In the genomic region with DNA sequence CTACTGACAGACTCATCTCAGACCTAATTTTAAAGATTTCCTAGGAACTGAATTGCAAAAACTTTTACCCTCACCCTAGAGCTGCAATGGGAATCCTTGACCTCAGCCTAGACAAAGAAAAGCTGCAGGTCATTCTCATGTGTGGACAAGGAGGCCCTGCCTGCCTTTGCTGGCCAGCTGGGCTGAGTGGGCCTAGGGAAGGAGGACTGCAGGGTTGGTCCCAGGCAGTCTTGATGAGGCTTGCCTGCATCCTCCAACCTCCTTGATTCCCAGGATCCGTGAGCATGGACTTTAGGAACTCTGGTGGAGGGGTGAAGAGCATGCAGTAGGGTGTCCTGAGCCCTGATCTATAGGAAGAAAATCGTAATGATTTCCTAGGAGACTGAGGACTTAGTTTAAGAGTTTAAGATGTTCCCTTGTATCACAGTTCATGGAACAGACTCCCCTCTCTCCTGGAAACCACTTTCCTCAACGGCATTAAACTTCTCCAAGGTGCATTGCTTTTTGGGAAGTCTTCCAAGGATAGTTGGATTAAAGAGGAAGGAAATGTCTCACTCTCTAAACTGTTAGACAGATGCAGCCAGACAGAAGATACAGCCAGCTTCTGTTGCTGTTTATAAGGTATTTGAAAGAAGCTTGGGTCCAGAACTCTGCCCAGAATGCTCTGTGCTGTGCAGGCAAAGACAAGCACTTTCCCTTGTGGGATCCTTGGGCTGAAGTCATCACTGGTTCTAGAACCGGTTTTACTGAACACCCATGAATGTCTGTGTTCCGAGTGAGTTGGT, we compare ENCODE assay signal across 19 cellular contexts. TPM values are rescaled to one million over a fixed set of nuclear protein-coding genes. Genes with fewer than 3 reads are reported as not detected.
DNase-seq lines count a peak whose midpoint lies in the region; ATAC-seq and TF ChIP-seq lines count a peak whose summit lies in the region.
"Had no signal": no experiment of that assay in that cellular context is flagged by ENCODE, and none has a peak within 500 bp of the region (broad histone marks: within the 10 kb centered on the region; RNA-seq: fewer than 3 reads in every experiment).

No MANE protein-coding gene starts in this region.

- intact Hi-C loops in CD4-positive, alpha-beta T cell (cut with DNase I, micrococcal nuclease), result no loop called here

- H3K9ac ChIP-seq in H9 (ENCODE audit: extremely low read depth, insufficient read length, low read length) (no peak overlapping the region), OCI-LY1 (ENCODE audit: low read length) (peak overlapping the region; percentile 45; the same call in 1 of the 2 replicates)
- H3K9ac ChIP-seq: GM23248 had no signal

- H4K5ac ChIP-seq in H9 (ENCODE audit: insufficient read length, low read depth, low read length), result no peak overlapping the region

- no peak overlapping the region for H2BK120ac ChIP-seq in H9 (ENCODE audit: low read depth, low read length, poor library complexity, severe bottlenecking)

- no peak overlapping the region for H4K8ac ChIP-seq in H9 (replicated peaks; ENCODE audit: insufficient read length, low read depth, low read length)

- DNase-seq in H9 (peak; percentile 18), islet precursor cell (peak; percentile 45), type B pancreatic cell (ENCODE audit: extremely low spot score, unreplicated experiment) (peak; percentile 25), NCI-H1417 treated with DMSO at 0.1 percent for 48 hours (lab: John Stamatoyannopoulos, UW) (no peak)
- DNase-seq in CD4-positive, alpha-beta T cell, result no peak
- DNase-seq: GM23248, H7, MG63, NCI-H1694 treated with DMSO at 0.1 percent for 48 hours, NCI-H2081, NCI-H2227 treated with DMSO at 0.1 percent for 48 hours, NCI-H510A, NCI-H69, SJCRH30 had no signal

- H3K9me2 ChIP-seq in OCI-LY1 (ENCODE audit: low read depth, low read length), result no peaks in the 10 kb centered on the region

- no peak overlapping the region for H2BK12ac ChIP-seq in H9 (ENCODE audit: insufficient read length, low read depth, low read length)

- H3K9me3 Mint-ChIP-seq in H9 (peaks cover 4% of the 10 kb centered on the region in 2 experiments; a peak in 3 of 5 replicates), type B pancreatic cell (no peaks in the 10 kb centered on the region)
- no peaks in the 10 kb centered on the region for H3K9me3 Mint-ChIP-seq in CD4-positive, alpha-beta T cell

- H3K27me3 Mint-ChIP-seq in H9 (ENCODE audit: low read depth), result peaks cover 12% of the 10 kb centered on the region
- H3K27me3 Mint-ChIP-seq in type B pancreatic cell, result peaks cover 13% of the 10 kb centered on the region
- no peaks in the 10 kb centered on the region for H3K27me3 Mint-ChIP-seq in CD4-positive, alpha-beta T cell

- no peaks in the 10 kb centered on the region for H3K79me1 ChIP-seq in H9 (ENCODE audit: insufficient read depth, low read depth, low read length, poor library complexity, severe bottlenecking)

- no peak overlapping the region for H3K23ac ChIP-seq in H9 (ENCODE audit: insufficient read length, low read depth, low read length)

- H3K23me2 ChIP-seq in H9 (ENCODE audit: insufficient read length, low read depth, low read length, poor library complexity, severe bottlenecking), result no peaks in the 10 kb centered on the region

- H3K56ac ChIP-seq in H9 (ENCODE audit: insufficient read length, low read depth, low read length), result no peak overlapping the region

- no peaks in the 10 kb centered on the region for H3K36me3 ChIP-seq in OCI-LY1 (ENCODE audit: insufficient read depth, low read length)
- H3K36me3 ChIP-seq: MG63, SJCRH30 had no signal

- H3F3A ChIP-seq in OCI-LY1 (ENCODE audit: insufficient read depth, low read length), result no peaks in the 10 kb centered on the region

- no peak overlapping the region for H3K14ac ChIP-seq in H9 (ENCODE audit: insufficient read depth, low read length)

- H3K4me1 ChIP-seq in H9 (ENCODE audit: insufficient read depth, low read length) (no peaks in the 10 kb centered on the region), OCI-LY1 (ENCODE audit: insufficient read depth, low read length, severe bottlenecking) (peaks cover 75% of the 10 kb centered on the region)

- H3K9me3 ChIP-seq in H9 (ENCODE audit: control insufficient read depth, low read depth, low read length) (no peaks in the 10 kb centered on the region), OCI-LY1 (ENCODE audit: low read length) (no peaks in the 10 kb centered on the region)
- H3K9me3 ChIP-seq in CD4-positive, alpha-beta T cell (ENCODE audit: control insufficient read depth, low read length), result no peaks in the 10 kb centered on the region
- H3K9me3 ChIP-seq: MG63, SJCRH30 had no signal

- H3K79me2 ChIP-seq in H9 (ENCODE audit: insufficient read depth, low read length) (no peaks in the 10 kb centered on the region), OCI-LY1 (ENCODE audit: insufficient read depth, low read length) (0 out of 2 replicates have a peak, but pooled peaks cover 4% of the 10 kb centered on the region)

- no peak overlapping the region for H3T11ph ChIP-seq in H9 (ENCODE audit: low read length)

- CTCF ChIA-PET in CD4-positive, alpha-beta T cell (lab: Charles Lee), result no interaction called here

- no peak overlapping the region for H3K27ac ChIP-seq in H9 (ENCODE audit: insufficient read length, low read depth, low read length)
- peak overlapping the region; percentile 80 for H3K27ac ChIP-seq in OCI-LY1 (ENCODE audit: low read depth, low read length, poor library complexity, severe bottlenecking)
- no peak overlapping the region for H3K27ac ChIP-seq in CD4-positive, alpha-beta T cell (ENCODE audit: low read depth, low read length)
- H3K27ac ChIP-seq: GM23248, SJCRH30 had no signal

- H3K4me3 ChIP-seq in OCI-LY1 (ENCODE audit: low read depth, low read length, poor library complexity, severe bottlenecking), result no peak overlapping the region
- H3K4me3 ChIP-seq: GM23248, K562, MG63, SJCRH30 had no signal

- H3K4me3 Mint-ChIP-seq in H9, result no peak overlapping the region
- no peak overlapping the region for H3K4me3 Mint-ChIP-seq in type B pancreatic cell
- no peak overlapping the region for H3K4me3 Mint-ChIP-seq in CD4-positive, alpha-beta T cell
- H3K4me3 Mint-ChIP-seq: CD14-positive monocyte had no signal

- H3K36me3 Mint-ChIP-seq in H9 (ENCODE audit: insufficient read depth in 1 of 3, low read depth in 3 of 3), result peaks cover 4 to 5% (median 4%) of the 10 kb centered on the region in 3 experiments; a peak in 4 of 7 replicates
- H3K36me3 Mint-ChIP-seq in type B pancreatic cell, result peaks cover 4% of the 10 kb centered on the region
- no peaks in the 10 kb centered on the region for H3K36me3 Mint-ChIP-seq in CD4-positive, alpha-beta T cell (ENCODE audit: low read depth)
- H3K36me3 Mint-ChIP-seq: CD14-positive monocyte had no signal

- H3K4me2 ChIP-seq in H9 (ENCODE audit: insufficient read depth, insufficient read length, low read length) (no peak overlapping the region), OCI-LY1 (ENCODE audit: low read length) (peak overlapping the region; percentile 42)

- no peak overlapping the region for H2BK15ac ChIP-seq in H9 (ENCODE audit: low read depth, low read length)

- H3K18ac ChIP-seq in H9 (ENCODE audit: insufficient read length, low read depth, low read length), result no peak overlapping the region

- H3K4me1 Mint-ChIP-seq in H9, result peaks cover 17 to 32% of the 10 kb centered on the region in 2 experiments
- peaks cover 3% of the 10 kb centered on the region for H3K4me1 Mint-ChIP-seq in type B pancreatic cell (ENCODE audit: unreplicated experiment)
- no peaks in the 10 kb centered on the region for H3K4me1 Mint-ChIP-seq in CD4-positive, alpha-beta T cell (ENCODE audit: low read depth)

- no peak overlapping the region for H3K27ac Mint-ChIP-seq in H9
- H3K27ac Mint-ChIP-seq in type B pancreatic cell, result no peak overlapping the region
- H3K27ac Mint-ChIP-seq in CD4-positive, alpha-beta T cell, result no peak overlapping the region
- H3K27ac Mint-ChIP-seq: CD14-positive monocyte had no signal

- H4K91ac ChIP-seq in H9 (ENCODE audit: insufficient read length, low read depth, low read length), result no peak overlapping the region

- no peaks in the 10 kb centered on the region for H3K27me3 ChIP-seq in H9 (ENCODE audit: insufficient read depth, low read length)
- no peaks in the 10 kb centered on the region for H3K27me3 ChIP-seq in OCI-LY1 (ENCODE audit: insufficient read depth, low read length)
- no peaks in the 10 kb centered on the region for H3K27me3 ChIP-seq in CD4-positive, alpha-beta T cell (ENCODE audit: control insufficient read depth, insufficient read depth, low read length)
- H3K27me3 ChIP-seq: MG63, SJCRH30 had no signal

- H2AFZ ChIP-seq in H9 (ENCODE audit: low read length) (no peak overlapping the region), OCI-LY1 (ENCODE audit: low read length) (no peak overlapping the region)
- H2AFZ ChIP-seq: GM23248 had no signal

- H2AK5ac ChIP-seq in H9 (ENCODE audit: insufficient read length, low read length), result no peak overlapping the region

- no peak overlapping the region for H2BK5ac ChIP-seq in H9 (ENCODE audit: insufficient read length, low read length)

- ATAC-seq in CD4-positive, alpha-beta T cell (ENCODE audit: poor library complexity), result no peak
- ATAC-seq in HG02759 (IDR thresholded peaks at IDR 0.05; ENCODE audit: unreplicated experiment), result no peak
- ATAC-seq: K562, SK-N-SH treated with all-trans-retinoic acid at 6 μM for 48 hours had no signal

- POLR2A ChIA-PET in CD4-positive, alpha-beta T cell (lab: Charles Lee), result no interaction called here

- TF ChIP-seq CTCF in H9 (conservative IDR thresholded peaks at IDR 0.05) (no peak), OCI-LY1 (IDR thresholded peaks at IDR 0.05; ENCODE audit: low read length) (no peak), type B pancreatic cell (conservative IDR thresholded peaks at IDR 0.05) (no peak)
- no peak for TF ChIP-seq CTCF in CD4-positive, alpha-beta T cell (IDR thresholded peaks at IDR 0.05)

- H2BK20ac ChIP-seq in H9 (ENCODE audit: low read depth, low read length, poor library complexity, severe bottlenecking), result no peak overlapping the region

- no peaks in the 10 kb centered on the region for H4K20me1 ChIP-seq in H9 (ENCODE audit: control insufficient read depth, insufficient read depth, insufficient read length)
- H4K20me1 ChIP-seq in OCI-LY1 (ENCODE audit: insufficient read depth, low read length), result no peaks in the 10 kb centered on the region

- no CpG with 5 or more reads among the region's 5 CpGs for WGBS in H9 (ENCODE audit: extremely low coverage, insufficient read length, low lambda C conversion rate)

- no peak overlapping the region for H3K4ac ChIP-seq in H9 (ENCODE audit: low read depth, low read length)

RNA-seq across cellular contexts. Expression of gene DDX11, which starts 55.4 kb away (rescaled TPM):
- total RNA-seq in H9 (2021) (175 and 183 TPM in 2 replicates), type B pancreatic cell (ENCODE audit: low replicate concordance) (125 and 144 TPM in 2 replicates)
- 10 to 100 TPM; 61.9 to 63.8 TPM for total RNA-seq in CD4-positive, alpha-beta T cell

Comparison
In these comparisons a context has a peak if more than half of its experiments do, and no peak if none do; other contexts are left out.
1. DNase-seq: peak in H9 (single experiment), islet precursor cell (single experiment) and type B pancreatic cell (single experiment); none in CD4-positive, alpha-beta T cell (0 of 10) and NCI-H1417 treated with DMSO at 0.1 percent for 48 hours (single experiment).